ENCODE assay signal across 27 cellular contexts in the genomic region with DNA sequence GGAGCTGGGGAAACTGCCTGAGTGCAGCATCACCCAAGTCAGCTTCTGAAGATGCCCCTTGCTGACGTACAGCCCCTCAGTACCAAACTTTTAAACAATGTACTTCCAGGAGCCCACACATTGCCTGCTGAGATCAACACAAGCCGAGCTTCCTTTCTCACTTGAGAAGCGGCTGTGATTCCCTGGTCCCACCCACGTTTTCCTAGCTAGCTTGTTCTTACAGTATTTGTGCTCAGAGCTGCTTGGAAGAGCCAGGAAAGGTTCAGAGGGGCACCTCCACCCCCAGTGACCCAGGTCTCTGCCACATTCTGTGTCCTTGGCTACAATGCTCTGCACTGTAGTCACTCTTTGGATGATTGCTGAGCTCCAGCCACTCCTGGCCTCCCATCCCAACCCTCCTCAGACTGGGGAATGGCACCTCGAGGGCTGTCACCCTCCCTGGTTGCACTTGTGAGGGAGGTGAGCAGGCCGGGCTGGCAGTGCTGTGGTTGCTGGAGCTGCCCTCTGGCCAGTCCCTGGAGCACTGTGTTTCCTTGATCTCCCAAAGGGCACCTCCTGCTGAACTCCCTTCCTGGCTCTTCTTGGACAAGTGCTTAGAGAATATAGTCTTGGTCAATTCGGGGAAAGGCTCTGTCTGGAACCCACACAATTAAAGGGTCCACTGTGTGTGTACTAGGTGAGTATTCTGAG.
"Had no signal": no experiment of that assay in that cellular context is flagged by ENCODE, and none has a peak within 500 bp of the region (broad histone marks: within the 10 kb centered on the region; RNA-seq: fewer than 3 reads in every experiment).

No MANE protein-coding gene starts in this region.

- ATAC-seq: left colon; left lung; lower lobe of right lung; natural killer cell; pancreas; psoas muscle; right lobe of liver; stimulated activated naive B cell treated with anti-CD40 and anti-IgM and Interleukin-4, amounts not matched to agents 10 μg/mL and 1 μg/mL and 100 μg/mL, for 72 hours; stimulated activated naive CD8-positive, alpha-beta T cell treated with anti-CD3 and anti-CD28 coated beads, Interleukin-15, Interleukin-2, amounts not matched to agents 100 U/mL and 50 U/mL, for 24 hours had no signal

- H3K4me1 Mint-ChIP-seq: mesothelial cell of epicardium; naive B cell; natural killer cell; stimulated activated naive B cell treated with anti-CD40 and anti-IgM and Interleukin-4, amounts not matched to agents 10 μg/mL and 1 μg/mL and 100 μg/mL, for 72 hours had no signal

- DNase-seq: hippocampal formation; kidney; left colon; left lung; lower lobe of right lung; mammary epithelial cell; mesenchymal stem cell; naive B cell; natural killer cell; nephron progenitor cell; pancreas; psoas muscle; right lobe of liver; stimulated activated CD4-positive, alpha-beta T cell treated with anti-CD3 and anti-CD28 coated beads, Interleukin-1b, Interleukin-23, amount 100 ng/mL, for 48 hours; stimulated activated CD4-positive, alpha-beta T cell treated with anti-CD3 and anti-CD28 coated beads, Interleukin-2, amount 100 ng/mL, for 48 hours; stimulated activated naive B cell treated with anti-CD40 and anti-IgM and Interleukin-4, amounts not matched to agents 10 μg/mL and 1 μg/mL and 100 μg/mL, for 72 hours; stimulated activated naive CD8-positive, alpha-beta T cell treated with anti-CD3 and anti-CD28 coated beads, Interleukin-15, Interleukin-2, amounts not matched to agents 100 U/mL and 50 U/mL, for 24 hours; stomach; testis; thyroid gland; transverse colon had no signal

- H3K4me2 ChIP-seq: neural progenitor cell, smooth muscle cell had no signal

- H3K27ac Mint-ChIP-seq: mesothelial cell of epicardium; naive B cell; natural killer cell; nephron progenitor cell; neural progenitor cell; stimulated activated naive B cell treated with anti-CD40 and anti-IgM and Interleukin-4, amounts not matched to agents 10 μg/mL and 1 μg/mL and 100 μg/mL, for 72 hours had no signal

- H3K4me1 ChIP-seq: left lung, lower lobe of right lung, neural progenitor cell, pancreas, psoas muscle, right atrium auricular region, right lobe of liver, stomach, testis, thyroid gland, transverse colon, upper lobe of left lung, vagina had no signal

- H3K27me3 ChIP-seq: neural progenitor cell, pancreas, right atrium auricular region, right lobe of liver, testis, thyroid gland, upper lobe of left lung, vagina had no signal

- H3K4me3 ChIP-seq: left lung, lower lobe of right lung, neural progenitor cell, pancreas, psoas muscle, right atrium auricular region, right lobe of liver, smooth muscle cell, stomach, testis, thyroid gland, transverse colon, upper lobe of left lung, vagina had no signal

- H3K9me3 Mint-ChIP-seq: natural killer cell, nephron progenitor cell, neural progenitor cell had no signal

- H3K36me3 Mint-ChIP-seq: mesothelial cell of epicardium; natural killer cell; neural progenitor cell; stimulated activated naive B cell treated with anti-CD40 and anti-IgM and Interleukin-4, amounts not matched to agents 10 μg/mL and 1 μg/mL and 100 μg/mL, for 72 hours had no signal

- H3K27ac ChIP-seq: left lung, lower lobe of right lung, neural progenitor cell, pancreas, psoas muscle, right atrium auricular region, right lobe of liver, stomach, testis, thyroid gland, transverse colon, upper lobe of left lung, vagina had no signal

- H3K36me3 ChIP-seq: left lung, lower lobe of right lung, neural progenitor cell, pancreas, right atrium auricular region, right lobe of liver, stomach, thyroid gland, transverse colon, upper lobe of left lung, vagina had no signal

- H3K4me3 Mint-ChIP-seq: mesothelial cell of epicardium; naive B cell; natural killer cell; nephron progenitor cell; neural progenitor cell; stimulated activated naive B cell treated with anti-CD40 and anti-IgM and Interleukin-4, amounts not matched to agents 10 μg/mL and 1 μg/mL and 100 μg/mL, for 72 hours had no signal

- H3K9me3 ChIP-seq: left lung, lower lobe of right lung, pancreas, psoas muscle, right atrium auricular region, right lobe of liver, stomach, testis, thyroid gland, transverse colon, upper lobe of left lung, vagina had no signal

- H3K9ac ChIP-seq: neural progenitor cell had no signal
